In the genomic region with DNA sequence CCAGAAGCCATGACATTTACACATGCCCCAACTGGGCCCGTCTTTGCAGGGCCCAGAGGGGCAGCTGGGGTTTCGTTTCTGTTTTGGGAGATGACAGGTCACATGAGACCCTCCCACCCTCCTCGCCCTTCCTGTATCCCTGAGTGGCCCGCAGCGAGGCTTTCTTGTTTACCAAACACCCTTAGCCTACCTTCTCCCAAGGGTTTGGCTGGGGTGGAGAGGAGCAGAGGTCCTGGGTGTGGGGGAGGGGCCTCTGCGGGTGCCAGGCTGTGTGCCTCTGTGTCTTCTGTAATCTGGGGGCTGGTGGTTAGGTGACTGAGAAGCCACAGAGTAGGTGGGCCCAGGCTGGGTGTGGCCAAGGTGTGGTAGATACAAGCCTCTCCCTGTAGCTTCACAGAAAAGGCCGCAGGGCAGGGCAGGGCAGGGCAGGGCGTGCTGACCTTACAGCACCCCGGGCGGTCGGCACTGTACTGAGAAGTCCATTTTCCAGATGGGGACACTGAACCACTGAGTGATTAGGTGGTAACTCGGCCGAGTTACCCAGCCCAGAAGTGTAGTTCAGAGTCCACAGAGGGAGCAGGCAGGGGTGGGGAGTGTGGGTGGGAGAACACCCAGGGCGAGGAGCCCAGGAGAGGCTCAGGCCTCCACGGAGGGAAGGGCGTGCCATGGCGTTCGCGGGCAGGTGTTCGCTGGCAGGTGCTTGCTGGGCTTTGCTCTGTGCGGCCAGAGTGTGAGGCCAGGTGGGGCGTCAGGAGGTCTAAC, we compare ENCODE assay signal across 12 cellular contexts. TPM values are rescaled to one million over a fixed set of nuclear protein-coding genes. Genes with fewer than 3 reads are reported as not detected.
DNase-seq lines count a peak whose midpoint lies in the region.
"Had no signal": no experiment of that assay in that cellular context is flagged by ENCODE, and none has a peak within 500 bp of the region (broad histone marks: within the 10 kb centered on the region; RNA-seq: fewer than 3 reads in every experiment).

No MANE protein-coding gene starts in this region.

- H3K4me1 ChIP-seq in subcutaneous abdominal adipose tissue (ENCODE audit: control insufficient read depth in 5 of 5, insufficient read depth in 5 of 5, low read length in 5 of 5), result peaks cover 5 to 50% (median 36%) of the 10 kb centered on the region in 5 donors

- no peaks in the 10 kb centered on the region for H3K27me3 Mint-ChIP-seq in T-helper 2 cell treated with Interferon-gamma antibody and Interleukin-4, amounts not matched to agents 5 μg/mL and 100 μg/mL, for 36 hours (ENCODE audit: low read depth)
- peaks cover 9 to 22% (median 12%) of the 10 kb centered on the region in 3 donors for H3K27me3 Mint-ChIP-seq in immature natural killer cell (ENCODE audit: low read depth in 3 of 3)

- no peaks in the 10 kb centered on the region for H3K36me3 Mint-ChIP-seq in T-helper 2 cell treated with Interferon-gamma antibody and Interleukin-4, amounts not matched to agents 5 μg/mL and 100 μg/mL, for 36 hours (ENCODE audit: low read depth)
- no peaks in the 10 kb centered on the region for H3K36me3 Mint-ChIP-seq in immature natural killer cell

- H3K36me3 ChIP-seq in subcutaneous abdominal adipose tissue (ENCODE audit: control insufficient read depth in 5 of 5, insufficient read depth in 5 of 5, low read length in 5 of 5), result peaks cover 0 to 20% (median 7%) of the 10 kb centered on the region in 5 donors

- peak overlapping the region in 2 of 5 donors; percentile 30 to 41 for H3K9ac ChIP-seq in subcutaneous abdominal adipose tissue (ENCODE audit: low read length in 5 of 5)

- H3K27ac Mint-ChIP-seq in T-helper 2 cell treated with Interferon-gamma antibody and Interleukin-4, amounts not matched to agents 5 μg/mL and 100 μg/mL, for 36 hours, result peak overlapping the region; percentile 1
- peak overlapping the region; percentile 83 to 98 (median 95) for H3K27ac Mint-ChIP-seq in immature natural killer cell

- H3K4me3 ChIP-seq in subcutaneous abdominal adipose tissue (ENCODE audit: low read depth in 1 of 5, low read length in 5 of 5), result no peak overlapping the region
- H3K4me3 ChIP-seq: skin epidermis had no signal

- peak overlapping the region; percentile 19 for H3K4me3 Mint-ChIP-seq in T-helper 2 cell treated with Interferon-gamma antibody and Interleukin-4, amounts not matched to agents 5 μg/mL and 100 μg/mL, for 36 hours
- H3K4me3 Mint-ChIP-seq in immature natural killer cell, result peak overlapping the region; percentile 71 to 88 (median 85)

- peak overlapping the region; percentile 54 for H3K27ac ChIP-seq in subcutaneous abdominal adipose tissue (ENCODE audit: low read depth, low read length)
- H3K27ac ChIP-seq: C4-2B had no signal

- no peaks in the 10 kb centered on the region for H3K9me3 ChIP-seq in subcutaneous abdominal adipose tissue (ENCODE audit: control insufficient read depth in 5 of 5, low read length in 5 of 5)

- DNase-seq in activated naive CD4-positive, alpha-beta T cell treated with Interleukin-2 at 50 U/mL for 16 hours, result peak; percentile 25
- no peak for DNase-seq in activated naive CD4-positive, alpha-beta T cell (lab: John Stamatoyannopoulos, UW)
- no peak for DNase-seq in T-helper 2 cell treated with Interferon-gamma antibody and Interleukin-4, amounts not matched to agents 5 μg/mL and 100 μg/mL, for 36 hours (ENCODE audit: low spot score)
- peak; percentile 70 to 76 (median 74) for DNase-seq in immature natural killer cell
- DNase-seq in NCI-H524 (lab: John Stamatoyannopoulos, UW), result no peak
- no peak for DNase-seq in medulla oblongata (ENCODE audit: extremely low spot score)
- no peak for DNase-seq in NCI-H2171 treated with DMSO at 0.1 percent for 48 hours (lab: John Stamatoyannopoulos, UW)
- DNase-seq: islet precursor cell, KBM-7 had no signal

- H3K27me3 ChIP-seq in subcutaneous abdominal adipose tissue (ENCODE audit: control insufficient read depth in 5 of 5, insufficient read depth in 4 of 5, low read length in 5 of 5), result no peaks in the 10 kb centered on the region

- H3K9me3 Mint-ChIP-seq in T-helper 2 cell treated with Interferon-gamma antibody and Interleukin-4, amounts not matched to agents 5 μg/mL and 100 μg/mL, for 36 hours, result no peaks in the 10 kb centered on the region
- peaks cover 0 to 1% (median 0%) of the 10 kb centered on the region in 6 donors for H3K9me3 Mint-ChIP-seq in immature natural killer cell

- H3K4me1 Mint-ChIP-seq in T-helper 2 cell treated with Interferon-gamma antibody and Interleukin-4, amounts not matched to agents 5 μg/mL and 100 μg/mL, for 36 hours (ENCODE audit: low read depth), result peaks cover 3% of the 10 kb centered on the region
- peaks cover 72 to 76% of the 10 kb centered on the region in 2 donors for H3K4me1 Mint-ChIP-seq in immature natural killer cell

RNA-seq across cellular contexts. Expression of a gene that starts 8.7 kb away (rescaled TPM):
- 100 to 1,000 TPM; 102 to 168 (median 112) TPM for polyA plus RNA-seq in immature natural killer cell

RNA-seq across cellular contexts. Expression of a gene that starts 41.7 kb away (rescaled TPM):
- 1 to 10 TPM in 1 of 3 donors, under 1 TPM in 1, not detected in 1; 0.60 to 2.0 TPM for polyA plus RNA-seq in immature natural killer cell

Comparison
In these comparisons a context has a peak if more than half of its experiments do, and no peak if none do; other contexts are left out.
1. DNase-seq: peak in activated naive CD4-positive, alpha-beta T cell treated with Interleukin-2 at 50 U/mL for 16 hours (single experiment) and immature natural killer cell (3 of 3); none in activated naive CD4-positive, alpha-beta T cell (0 of 4), T-helper 2 cell treated with Interferon-gamma antibody and Interleukin-4, amounts not matched to agents 5 μg/mL and 100 μg/mL, for 36 hours (single experiment), NCI-H524 (0 of 2), medulla oblongata (single experiment) and NCI-H2171 treated with DMSO at 0.1 percent for 48 hours (single experiment).